Comparison of ENCODE assay signal across 27 cellular contexts in genomic region chr2:12469053-12469625, GRCh38.
DNase-seq lines count a peak whose midpoint lies in the region; ATAC-seq, FAIRE-seq and TF ChIP-seq lines count a peak whose summit lies in the region.
"Had no signal": no experiment of that assay in that cellular context is flagged by ENCODE, and none has a peak within 500 bp of the region (broad histone marks: within the 10 kb centered on the region; RNA-seq: fewer than 3 reads in every experiment).

No MANE protein-coding gene starts in this region.

- H3K27ac ChIP-seq in smooth muscle cell (ENCODE audit: low read depth) (peak overlapping the region; percentile 22), kidney (ENCODE audit: low read depth in 2 of 2, low read length in 2 of 2) (no peak overlapping the region)
- H3K27ac ChIP-seq: BLaER1 treated with 17β-estradiol and CSF1 and Interleukin-3, amounts not matched to agents 10 nM and 100 nM; psoas muscle; VCaP had no signal

- H3K4me2 ChIP-seq in smooth muscle cell, result peak overlapping the region; percentile 57
- H3K4me2 ChIP-seq: BLaER1 treated with 17β-estradiol and CSF1 and Interleukin-3, amounts not matched to agents 10 nM and 100 nM had no signal

- H3K9me3 ChIP-seq in smooth muscle cell (replicated peaks; ENCODE audit: low read depth), result no peaks in the 10 kb centered on the region
- no peaks in the 10 kb centered on the region for H3K9me3 ChIP-seq in kidney (ENCODE audit: control insufficient read depth in 1 of 2, low read length in 2 of 2)
- H3K9me3 ChIP-seq: Caco-2, psoas muscle had no signal

- no peak overlapping the region for H3K9ac ChIP-seq in smooth muscle cell (ENCODE audit: low read depth)
- no peak overlapping the region for H3K9ac ChIP-seq in kidney (ENCODE audit: low read length in 2 of 2)
- H3K9ac ChIP-seq: BLaER1 treated with 17β-estradiol and CSF1 and Interleukin-3, amounts not matched to agents 10 nM and 100 nM had no signal

- no peak for ATAC-seq in activated T-cell treated with anti-CD3 and anti-CD28 coated beads, Interleukin-2, amount 50 U/mL, for 4 hours
- ATAC-seq: esophagus mucosa, psoas muscle had no signal

- TF ChIP-seq CTCF in smooth muscle cell (IDR thresholded peaks at IDR 0.05; ENCODE audit: borderline replicate concordance, insufficient read depth, poor library complexity, severe bottlenecking), result no peak
- no peak for TF ChIP-seq CTCF in kidney (IDR thresholded peaks at IDR 0.05; ENCODE audit: borderline replicate concordance, extremely low read depth, insufficient read depth)

- no peaks in the 10 kb centered on the region for H4K20me1 ChIP-seq in smooth muscle cell (ENCODE audit: low read depth)
- H4K20me1 ChIP-seq: BLaER1 treated with 17β-estradiol and CSF1 and Interleukin-3, amounts not matched to agents 10 nM and 100 nM had no signal

- peaks cover 8% of the 10 kb centered on the region for H3K4me1 Mint-ChIP-seq in activated T-cell treated with anti-CD3 and anti-CD28 coated beads, Interleukin-2, amount 50 U/mL, for 4 hours (ENCODE audit: low read depth)
- H3K4me1 Mint-ChIP-seq: activated CD4-positive, alpha-beta T cell treated with anti-CD3 and anti-CD28 coated beads, Interleukin-2, amount 10 ng/mL, durations not matched to agents 24 days and 14 days had no signal

- H3F3A ChIP-seq in smooth muscle cell (ENCODE audit: low read depth), result peaks cover 13% of the 10 kb centered on the region

- no peaks in the 10 kb centered on the region for H3K79me2 ChIP-seq in smooth muscle cell (ENCODE audit: low read depth)

- peaks cover 4% of the 10 kb centered on the region for H3K9me3 Mint-ChIP-seq in activated T-cell treated with anti-CD3 and anti-CD28 coated beads, Interleukin-2, amount 50 U/mL, for 4 hours

- no peaks in the 10 kb centered on the region for H3K27me3 ChIP-seq in smooth muscle cell (ENCODE audit: low read depth)
- H3K27me3 ChIP-seq: BLaER1 treated with 17β-estradiol and CSF1 and Interleukin-3, amounts not matched to agents 10 nM and 100 nM; stomach had no signal

- no peak overlapping the region for H2AFZ ChIP-seq in smooth muscle cell (ENCODE audit: low read depth)

- FAIRE-seq in endometrium (lab: Jason Lieb, UNC) (peak; percentile 74), kidney (lab: Jason Lieb, UNC) (no peak)
- FAIRE-seq: bronchial epithelial cell, small intestine had no signal

- no peaks in the 10 kb centered on the region for H3K36me3 Mint-ChIP-seq in activated T-cell treated with anti-CD3 and anti-CD28 coated beads, Interleukin-2, amount 50 U/mL, for 4 hours (ENCODE audit: insufficient read depth)

- no peaks in the 10 kb centered on the region for H3K27me3 Mint-ChIP-seq in activated T-cell treated with anti-CD3 and anti-CD28 coated beads, Interleukin-2, amount 50 U/mL, for 4 hours (ENCODE audit: low read depth)
- H3K27me3 Mint-ChIP-seq: activated CD4-positive, alpha-beta T cell treated with anti-CD3 and anti-CD28 coated beads, Interleukin-2, amount 10 ng/mL, durations not matched to agents 24 days and 14 days had no signal

- DNase-seq in GM03348 (ENCODE audit: low spot score), result peak; percentile 44
- DNase-seq in left kidney (ENCODE audit: low read depth, low spot score), result peak; percentile 30
- no peak for DNase-seq in smooth muscle cell (lab: John Stamatoyannopoulos, UW; ENCODE audit: unreplicated experiment)
- no peak for DNase-seq in kidney
- DNase-seq in EL, result no peak
- no peak for DNase-seq in activated T-cell treated with anti-CD3 and anti-CD28 coated beads, Interleukin-2, amount 50 U/mL, for 4 hours
- no peak for DNase-seq in ureter (ENCODE audit: low spot score)
- DNase-seq: activated CD4-positive, alpha-beta T cell treated with anti-CD3 and anti-CD28 coated beads, Interleukin-2, amount 10 ng/mL, durations not matched to agents 24 days and 14 days; activated naive CD4-positive, alpha-beta T cell; activated T-cell treated with anti-CD3 and anti-CD28 coated beads, Interleukin-2, amount 50 U/mL, for 1 hour; Caco-2; HCEC 1CT; NCI-H1092; NCI-H187 treated with DMSO at 0.1 percent for 48 hours; NCI-H524; psoas muscle; SHP77 treated with DMSO at 0.1 percent for 48 hours; small intestine; stimulated activated CD4-positive, alpha-beta T cell treated with anti-CD3 and anti-CD28 coated beads, Interleukin-2, amount 100 ng/mL, for 24 hours; stomach; trophoblast cell had no signal

- intact Hi-C loops in kidney (cut with DNase I), result no loop called here

- 21% methylated on average over 3 of the region's 3 CpGs for WGBS in smooth muscle cell (ENCODE audit: low lambda C conversion rate)

- H3K36me3 ChIP-seq in smooth muscle cell (ENCODE audit: low read depth) (no peaks in the 10 kb centered on the region), kidney (ENCODE audit: control insufficient read depth in 1 of 2, insufficient read depth in 2 of 2, low read length in 2 of 2) (no peaks in the 10 kb centered on the region)
- H3K36me3 ChIP-seq: BLaER1 treated with 17β-estradiol and CSF1 and Interleukin-3, amounts not matched to agents 10 nM and 100 nM; stomach had no signal

- H3K4me1 ChIP-seq in smooth muscle cell (ENCODE audit: low read depth) (peaks cover 5% of the 10 kb centered on the region), kidney (ENCODE audit: control insufficient read depth in 1 of 2, insufficient read depth in 1 of 2, low read depth in 1 of 2, low read length in 2 of 2) (no peaks in the 10 kb centered on the region)
- H3K4me1 ChIP-seq: Caco-2, psoas muscle had no signal

- H3K4me3 ChIP-seq in smooth muscle cell, result no peak overlapping the region
- H3K4me3 ChIP-seq in kidney (ENCODE audit: low read length in 2 of 2), result no peak overlapping the region
- H3K4me3 ChIP-seq: BLaER1 treated with 17β-estradiol and CSF1 and Interleukin-3, amounts not matched to agents 10 nM and 100 nM; coronary artery; psoas muscle; stomach had no signal

- H3K4me3 Mint-ChIP-seq in activated T-cell treated with anti-CD3 and anti-CD28 coated beads, Interleukin-2, amount 50 U/mL, for 4 hours, result no peak overlapping the region
- H3K4me3 Mint-ChIP-seq: activated CD4-positive, alpha-beta T cell treated with anti-CD3 and anti-CD28 coated beads, Interleukin-2, amount 10 ng/mL, durations not matched to agents 24 days and 14 days had no signal

Comparison
In these comparisons a context has a peak if more than half of its experiments do, and no peak if none do; other contexts are left out.
1. DNase-seq: peak in GM03348 (single experiment) and left kidney (single experiment); none in smooth muscle cell (single experiment), kidney (single experiment), EL (single experiment), activated T-cell treated with anti-CD3 and anti-CD28 coated beads, Interleukin-2, amount 50 U/mL, for 4 hours (single experiment) and ureter (single experiment).